ENCODE assay signal across 8 cellular contexts in genomic region chr1:61741682-61742619, GRCh38. TPM values are rescaled to one million over a fixed set of nuclear protein-coding genes. Genes with fewer than 3 reads are reported as not detected.
DNase-seq lines count a peak whose midpoint lies in the region; ATAC-seq and TF ChIP-seq lines count a peak whose summit lies in the region.

Gene PATJ (plus strand): TSS chr1:61742480. CDS start chr1:61762893, 20,413 bp downstream.

- H3K4me1 Mint-ChIP-seq in neural progenitor cell = peaks cover 14% of the 10 kb centered on the region

- no peak within 1 kb of the TSS for H3K27ac ChIP-seq in neural progenitor cell

- no peaks in the 10 kb centered on the region for H3K36me3 Mint-ChIP-seq in neural progenitor cell

- H3K4me3 ChIP-seq in fibroblast of pulmonary artery (replicated peaks; ENCODE audit: low read depth, low read length) = peak within 1 kb of the TSS; percentile 62
- H3K4me3 ChIP-seq in neural progenitor cell = peak within 1 kb of the TSS; percentile 81

- TF ChIP-seq CTCF in fibroblast of pulmonary artery (IDR thresholded peaks at IDR 0.05; ENCODE audit: low read length, missing control alignments) (no peak), neural progenitor cell (IDR thresholded peaks at IDR 0.05) (no peak), subcutaneous adipose tissue (IDR thresholded peaks at IDR 0.05; ENCODE audit: low read depth) (no peak)

- peaks cover 39% of the 10 kb centered on the region for H3K79me2 ChIP-seq in neural progenitor cell (ENCODE audit: low read depth)

- H3K36me3 ChIP-seq in neural progenitor cell = no peaks in the 10 kb centered on the region

- no peaks in the 10 kb centered on the region for H3K9me3 ChIP-seq in neural progenitor cell (ENCODE audit: low read depth)

- DNase-seq in 8988T (peak; percentile 60), NCI-H748 (lab: John Stamatoyannopoulos, UW; ENCODE audit: unreplicated experiment) (peak; percentile 91), activated T-helper 1 cell treated with Interleukin-2 at 50 U/mL for 16 hours (ENCODE audit: low read depth) (peak; percentile 66), fibroblast of pulmonary artery (ENCODE audit: low read depth) (peak; percentile 7), neural progenitor cell (ENCODE audit: low spot score) (peak; percentile 65)

- peak within 1 kb of the TSS; percentile 96 for H2AFZ ChIP-seq in neural progenitor cell (replicated peaks)

- H3K4me3 Mint-ChIP-seq in neural progenitor cell = peak within 1 kb of the TSS; percentile 97

- no peak within 1 kb of the TSS for H3K9ac ChIP-seq in neural progenitor cell

- H3F3A ChIP-seq in neural progenitor cell (ENCODE audit: low read depth) = peaks cover 19% of the 10 kb centered on the region

- H3K27me3 ChIP-seq in neural progenitor cell = no peaks in the 10 kb centered on the region

- H3K4me1 ChIP-seq in neural progenitor cell = peaks cover 18% of the 10 kb centered on the region

- no peaks in the 10 kb centered on the region for H3K9me3 Mint-ChIP-seq in neural progenitor cell

- H3K4me2 ChIP-seq in neural progenitor cell = peak within 1 kb of the TSS; percentile 79

- H3K27me3 Mint-ChIP-seq in neural progenitor cell (ENCODE audit: insufficient read depth, low read depth) = peaks cover 10% of the 10 kb centered on the region

- no peaks in the 10 kb centered on the region for H4K20me1 ChIP-seq in neural progenitor cell (ENCODE audit: low read depth)

- ATAC-seq in GM18519 (IDR thresholded peaks at IDR 0.05; ENCODE audit: low FRiP score, unreplicated experiment) (peak; percentile 61), HG03025 (IDR thresholded peaks at IDR 0.05; ENCODE audit: low FRiP score, unreplicated experiment) (peak; percentile 48)

- H3K27ac Mint-ChIP-seq in neural progenitor cell = peak within 1 kb of the TSS; percentile 97

RNA-seq across cellular contexts. Expression of gene PATJ, which starts in this region (rescaled TPM):
- 24.3 and 24.8 TPM in 2 replicates for total RNA-seq in neural progenitor cell (ENCODE audit: low replicate concordance)
- total RNA-seq in subcutaneous adipose tissue = 10 to 100 TPM; 12.2 to 21.6 (median 19.1) TPM

Comparison
In these comparisons a context has a peak if more than half of its experiments do, and no peak if none do; other contexts are left out.
1. DNase-seq: peak in every context shown above with its lines; median percentile 91 in NCI-H748; 66 in activated T-helper 1 cell treated with Interleukin-2 at 50 U/mL for 16 hours; 65 in neural progenitor cell; 60 in 8988T; 7 in fibroblast of pulmonary artery.